Comparison of ENCODE assay signal across 8 cellular contexts in genomic region chr3:49104427-49105291, GRCh38.
DNase-seq lines count a peak whose midpoint lies in the region; ATAC-seq and TF ChIP-seq lines count a peak whose summit lies in the region.

TSS of gene QARS1 (minus strand) at chr3:49104757. CDS start at chr3:49104733, 24 bp downstream.

- TF ChIP-seq POLR2A in GM19099 (IDR thresholded peaks at IDR 0.05; ENCODE audit: extremely low read depth, insufficient read length, low read depth), result peak; percentile 89

- peak; percentile 76 for ATAC-seq in HG03439 (IDR thresholded peaks at IDR 0.05; ENCODE audit: unreplicated experiment)

- peak; percentile 96 for DNase-seq in AG20443 (ENCODE audit: low spot score)
- DNase-seq in NCI-H524 (lab: John Stamatoyannopoulos, UW), result peak; percentile 80 to 90
- DNase-seq in activated CD4-positive, alpha-beta T cell treated with anti-CD3 and anti-CD28 coated beads for 4 hours, result peak; percentile 83
- peak; percentile 94 for DNase-seq in choroid plexus epithelial cell (ENCODE audit: low read depth)
- DNase-seq in kidney tubule cell (ENCODE audit: low spot score), result peak; percentile 92
- peak; percentile 67 to 78 for DNase-seq in stimulated activated CD4-positive, alpha-beta T cell treated with anti-CD3 and anti-CD28 coated beads, Interleukin-1b, Interleukin-23, amount 100 ng/mL, for 1 hour (ENCODE audit: low read depth in 2 of 2)

- peak within 1 kb of the TSS; percentile 98 for H3K4me3 ChIP-seq in choroid plexus epithelial cell (ENCODE audit: low read depth, low read length)

- no peak for TF ChIP-seq CTCF in choroid plexus epithelial cell (conservative IDR thresholded peaks at IDR 0.05; ENCODE audit: low read depth, low read length)

Comparison
In these comparisons a context has a peak if more than half of its experiments do, and no peak if none do; other contexts are left out.
1. Peak in every context shown above with its lines: DNase-seq, ATAC-seq and H3K4me3 ChIP-seq.